8 cellular contexts compared by ENCODE assay signal in genomic region chr12:8018213-8018612, GRCh38. TPM values are rescaled to one million over a fixed set of nuclear protein-coding genes. Genes with fewer than 3 reads are reported as not detected.
DNase-seq lines count a peak whose midpoint lies in the region; ATAC-seq and TF ChIP-seq lines count a peak whose summit lies in the region.
"Not testable (repeated sequence)": the region's sequence is repeated elsewhere in the genome, so short reads cannot be mapped to it uniquely, and the experiment has no call there.

No MANE protein-coding gene starts in this region.

- H4K8ac ChIP-seq in H9 (replicated peaks; ENCODE audit: insufficient read length, low read depth, low read length): not testable (repeated sequence)

- not testable (repeated sequence) for H3K23ac ChIP-seq in H9 (ENCODE audit: insufficient read length, low read depth, low read length)

- H3K4ac ChIP-seq in H9 (ENCODE audit: low read depth, low read length): not testable (repeated sequence)

- not testable (repeated sequence) for H3K9me3 Mint-ChIP-seq in H9; activated naive CD4-positive, alpha-beta T cell treated with anti-CD3 and anti-CD28 coated beads, Interleukin-2, amount 50 U/mL, for 24 hours; endodermal cell; neural crest cell; stimulated activated memory B cell treated with anti-CD40 and anti-IgM and Interleukin-4, amounts not matched to agents 10 μg/mL and 1 μg/mL and 100 μg/mL, for 72 hours

- POLR2A ChIA-PET in A673 (lab: Charles Lee; ENCODE audit: low non-redundant PET): not testable (repeated sequence)

- H3T11ph ChIP-seq in H9 (ENCODE audit: low read length): not testable (repeated sequence)

- H4K91ac ChIP-seq in H9 (ENCODE audit: insufficient read length, low read depth, low read length): not testable (repeated sequence)

- not testable (repeated sequence) for H2AFZ ChIP-seq in H9 (ENCODE audit: low read length)
- peak overlapping the region; percentile 91 for H2AFZ ChIP-seq in SU-DHL-6 (ENCODE audit: low read depth, low read length, severe bottlenecking)

- not testable (repeated sequence) for H3F3A ChIP-seq in SU-DHL-6 (ENCODE audit: insufficient read depth)

- not testable (repeated sequence) for H2BK15ac ChIP-seq in H9 (ENCODE audit: low read depth, low read length)

- H3K36me3 ChIP-seq in A673 (ENCODE audit: insufficient read depth, low read length, poor library complexity, severe bottlenecking); SU-DHL-6 (ENCODE audit: low read length); endodermal cell (ENCODE audit: control insufficient read depth, insufficient read depth, low read length): not testable (repeated sequence)

- peak overlapping the region; percentile 68 to 85 for H3K4me3 Mint-ChIP-seq in H9
- H3K4me3 Mint-ChIP-seq in activated naive CD4-positive, alpha-beta T cell treated with anti-CD3 and anti-CD28 coated beads, Interleukin-2, amount 50 U/mL, for 24 hours: peak overlapping the region; percentile 15
- H3K4me3 Mint-ChIP-seq in endodermal cell: peak overlapping the region; percentile 61
- H3K4me3 Mint-ChIP-seq in neural crest cell: peak overlapping the region; percentile 34
- peak overlapping the region; percentile 42 for H3K4me3 Mint-ChIP-seq in stimulated activated memory B cell treated with anti-CD40 and anti-IgM and Interleukin-4, amounts not matched to agents 10 μg/mL and 1 μg/mL and 100 μg/mL, for 72 hours

- H2BK120ac ChIP-seq in H9 (ENCODE audit: low read depth, low read length, poor library complexity, severe bottlenecking): not testable (repeated sequence)

- ATAC-seq in stimulated activated memory B cell treated with anti-CD40 and anti-IgM and Interleukin-4, amounts not matched to agents 10 μg/mL and 1 μg/mL and 100 μg/mL, for 72 hours: not testable (repeated sequence)

- TF ChIP-seq CTCF in A673 (conservative IDR thresholded peaks at IDR 0.05; ENCODE audit: low read depth, low read length); H9 (conservative IDR thresholded peaks at IDR 0.05); SU-DHL-6 (IDR thresholded peaks at IDR 0.05; ENCODE audit: insufficient read depth, low read length, poor library complexity, severe bottlenecking); endodermal cell (conservative IDR thresholded peaks at IDR 0.05); neural crest cell (conservative IDR thresholded peaks at IDR 0.05): not testable (repeated sequence)

- not testable (repeated sequence) for H3K79me1 ChIP-seq in H9 (ENCODE audit: insufficient read depth, low read depth, low read length, poor library complexity, severe bottlenecking)

- not testable (repeated sequence) for H3K27ac ChIP-seq in A673 (ENCODE audit: low read depth, low read length, poor library complexity, severe bottlenecking); H9 (ENCODE audit: insufficient read length, low read depth, low read length); SU-DHL-6 (ENCODE audit: low read depth, low read length); endodermal cell (ENCODE audit: low read depth, low read length)

- H3K36me3 Mint-ChIP-seq in H9 (ENCODE audit: insufficient read depth in 1 of 3, low read depth in 3 of 3); activated naive CD4-positive, alpha-beta T cell treated with anti-CD3 and anti-CD28 coated beads, Interleukin-2, amount 50 U/mL, for 24 hours; endodermal cell (ENCODE audit: low read depth); neural crest cell (ENCODE audit: low read depth); stimulated activated memory B cell treated with anti-CD40 and anti-IgM and Interleukin-4, amounts not matched to agents 10 μg/mL and 1 μg/mL and 100 μg/mL, for 72 hours: not testable (repeated sequence)

- not testable (repeated sequence) for H2BK12ac ChIP-seq in H9 (ENCODE audit: insufficient read length, low read depth, low read length)

- CTCF ChIA-PET in A673 (lab: Charles Lee): not testable (repeated sequence)

- H3K9me3 ChIP-seq in A673 (ENCODE audit: low read depth, low read length, poor library complexity, severe bottlenecking); H9 (ENCODE audit: control insufficient read depth, low read depth, low read length); SU-DHL-6 (ENCODE audit: insufficient read depth, low read length); endodermal cell (ENCODE audit: control insufficient read depth, low read length); iPS-18c (ENCODE audit: control insufficient read depth, insufficient read depth, low read length): not testable (repeated sequence)

- no CpG with 5 or more reads among the region's 16 CpGs for WGBS in H9 (ENCODE audit: extremely low coverage, insufficient read length, low lambda C conversion rate)
- 69 to 74% methylated on average over 11 to 14 of the region's 16 CpGs for WGBS in endodermal cell (ENCODE audit: insufficient coverage in 1 of 2, insufficient read length in 1 of 2), 2 experiments

- not testable (repeated sequence) for H3K27me3 Mint-ChIP-seq in H9 (ENCODE audit: low read depth)
- peaks cover 28% of the 10 kb centered on the region for H3K27me3 Mint-ChIP-seq in activated naive CD4-positive, alpha-beta T cell treated with anti-CD3 and anti-CD28 coated beads, Interleukin-2, amount 50 U/mL, for 24 hours
- H3K27me3 Mint-ChIP-seq in endodermal cell (ENCODE audit: insufficient read depth) (peaks cover 43% of the 10 kb centered on the region), neural crest cell (ENCODE audit: low read depth) (peaks cover 61% of the 10 kb centered on the region)
- peaks cover 46% of the 10 kb centered on the region for H3K27me3 Mint-ChIP-seq in stimulated activated memory B cell treated with anti-CD40 and anti-IgM and Interleukin-4, amounts not matched to agents 10 μg/mL and 1 μg/mL and 100 μg/mL, for 72 hours

- H3K4me2 ChIP-seq in H9 (ENCODE audit: insufficient read depth, insufficient read length, low read length): peak overlapping the region; percentile 46
- H3K4me2 ChIP-seq in SU-DHL-6 (ENCODE audit: low read depth, low read length, poor library complexity, severe bottlenecking): peak overlapping the region; percentile 96

- intact Hi-C loops in A673 (cut with micrococcal nuclease; ENCODE audit: unreplicated experiment): not testable (repeated sequence)

- not testable (repeated sequence) for H4K20me1 ChIP-seq in H9 (ENCODE audit: control insufficient read depth, insufficient read depth, insufficient read length); SU-DHL-6 (ENCODE audit: low read depth, low read length)

- H3K18ac ChIP-seq in H9 (ENCODE audit: insufficient read length, low read depth, low read length): not testable (repeated sequence)

- not testable (repeated sequence) for H3K79me2 ChIP-seq in H9 (ENCODE audit: insufficient read depth, low read length); SU-DHL-6 (ENCODE audit: insufficient read depth, low read length)

- H3K23me2 ChIP-seq in H9 (ENCODE audit: insufficient read length, low read depth, low read length, poor library complexity, severe bottlenecking): not testable (repeated sequence)

- H2BK5ac ChIP-seq in H9 (ENCODE audit: insufficient read length, low read length): not testable (repeated sequence)

- H3K14ac ChIP-seq in H9 (ENCODE audit: insufficient read depth, low read length): not testable (repeated sequence)

- DNase-seq in A673 (ENCODE audit: low spot score); H9; endodermal cell; neural crest cell (ENCODE audit: low read depth, low spot score): not testable (repeated sequence)

- H3K9me2 ChIP-seq in SU-DHL-6 (replicated peaks; ENCODE audit: insufficient read depth, low read length): not testable (repeated sequence)

- H3K56ac ChIP-seq in H9 (ENCODE audit: insufficient read length, low read depth, low read length): not testable (repeated sequence)

- peak overlapping the region; percentile 45 for H3K4me3 ChIP-seq in A673 (ENCODE audit: low read depth, low read length, poor library complexity, severe bottlenecking)
- H3K4me3 ChIP-seq in SU-DHL-6 (ENCODE audit: insufficient read depth, low read length, poor library complexity, severe bottlenecking): peak overlapping the region; percentile 62
- peak overlapping the region; percentile 85 for H3K4me3 ChIP-seq in endodermal cell (ENCODE audit: low read length)
- H3K4me3 ChIP-seq in iPS-18c (ENCODE audit: insufficient read depth, low read depth, low read length): peak overlapping the region; percentile 66; the same call in 1 of the 2 replicates

- H3K27me3 ChIP-seq in A673 (replicated peaks; ENCODE audit: insufficient read depth, low read depth, low read length, poor library complexity); H9 (ENCODE audit: insufficient read depth, low read length); SU-DHL-6 (ENCODE audit: low read length); endodermal cell (ENCODE audit: control insufficient read depth, insufficient read depth, low read length, poor library complexity, severe bottlenecking): not testable (repeated sequence)

- not testable (repeated sequence) for H3K4me1 ChIP-seq in A673 (ENCODE audit: insufficient read depth, low read length, poor library complexity, severe bottlenecking); H9 (ENCODE audit: insufficient read depth, low read length); endodermal cell (ENCODE audit: control insufficient read depth, insufficient read depth, low read length)

- not testable (repeated sequence) for BruUV-seq in A673 (replicated peaks; lab: Mats Ljungman, UMichigan)

- not testable (repeated sequence) for H3K9ac ChIP-seq in H9 (ENCODE audit: extremely low read depth, insufficient read length, low read length); endodermal cell (ENCODE audit: extremely low read depth, low read length, poor library complexity, severe bottlenecking)
- H3K9ac ChIP-seq in SU-DHL-6 (ENCODE audit: low read length): peak overlapping the region; percentile 59

- not testable (repeated sequence) for H3K4me1 Mint-ChIP-seq in H9; activated naive CD4-positive, alpha-beta T cell treated with anti-CD3 and anti-CD28 coated beads, Interleukin-2, amount 50 U/mL, for 24 hours; endodermal cell; neural crest cell; stimulated activated memory B cell treated with anti-CD40 and anti-IgM and Interleukin-4, amounts not matched to agents 10 μg/mL and 1 μg/mL and 100 μg/mL, for 72 hours

- not testable (repeated sequence) for H4K5ac ChIP-seq in H9 (ENCODE audit: insufficient read length, low read depth, low read length)

- not testable (repeated sequence) for H2BK20ac ChIP-seq in H9 (ENCODE audit: low read depth, low read length, poor library complexity, severe bottlenecking)

- H2AK5ac ChIP-seq in H9 (ENCODE audit: insufficient read length, low read length): not testable (repeated sequence)

- not testable (repeated sequence) for H3K27ac Mint-ChIP-seq in H9; activated naive CD4-positive, alpha-beta T cell treated with anti-CD3 and anti-CD28 coated beads, Interleukin-2, amount 50 U/mL, for 24 hours; endodermal cell; neural crest cell (ENCODE audit: unreplicated experiment); stimulated activated memory B cell treated with anti-CD40 and anti-IgM and Interleukin-4, amounts not matched to agents 10 μg/mL and 1 μg/mL and 100 μg/mL, for 72 hours

RNA-seq across cellular contexts. Expression of gene FOXJ2, which starts 14.3 kb away (rescaled TPM):
- total RNA-seq in A673 (2021) (13.9 and 14.6 TPM in 2 replicates), H9 (2021) (5.5 and 5.9 TPM in 2 replicates), endodermal cell (10 to 100 TPM; 10.8 to 21.2 TPM), neural crest cell (14.1 and 15.4 TPM in 2 replicates)
- 13.5 TPM for polyA plus RNA-seq in endodermal cell (2013, experiment 1 of 2)
- 13.4 TPM for polyA plus RNA-seq in endodermal cell (2013, experiment 2 of 2)

RNA-seq across cellular contexts. Expression of gene C3AR1, which starts 47.9 kb away (rescaled TPM):
- total RNA-seq in A673 (2021) (1.3 and 3.5 TPM in 2 replicates), H9 (2021) (not detected in 2 replicates), endodermal cell (not detected), neural crest cell (not detected in 2 replicates)
- polyA plus RNA-seq in endodermal cell (2013, experiment 1 of 2): not detected
- polyA plus RNA-seq in endodermal cell (2013, experiment 2 of 2): not detected

Comparison
In these comparisons a context has a peak if more than half of its experiments do, and no peak if none do; other contexts are left out.
1. H3K4me3 Mint-ChIP-seq: peak in every context shown above with its lines; median percentile 76 in H9; 61 in endodermal cell; 42 in stimulated activated memory B cell treated with anti-CD40 and anti-IgM and Interleukin-4, amounts not matched to agents 10 μg/mL and 1 μg/mL and 100 μg/mL, for 72 hours; 34 in neural crest cell; 15 in activated naive CD4-positive, alpha-beta T cell treated with anti-CD3 and anti-CD28 coated beads, Interleukin-2, amount 50 U/mL, for 24 hours.